In genomic region chr11:11171854-11172253, GRCh38 we compare ENCODE assay signal across 8 cellular contexts.
DNase-seq lines count a peak whose midpoint lies in the region; ATAC-seq and TF ChIP-seq lines count a peak whose summit lies in the region.

No MANE protein-coding gene starts in this region.

- H3K27me3 ChIP-seq in DND-41 (ENCODE audit: insufficient read depth, low read length, poor library complexity) (peaks cover 17% of the 10 kb centered on the region), BE2C (no peaks in the 10 kb centered on the region)

- H3K36me3 Mint-ChIP-seq in brain: no peaks in the 10 kb centered on the region
- H3K36me3 Mint-ChIP-seq in activated T-helper 1 cell treated with anti-CD3 and anti-CD28 coated beads, Interleukin-12 subunit alpha, Interleukin-12 subunit beta, Interleukin-2, Interleukin-4 antibody, amounts not matched to agents 30 ng/mL and 10 ng/mL and 1 ng/mL, durations not matched to agents 14 hours and 24 hours and 36 hours (ENCODE audit: low read depth): no peaks in the 10 kb centered on the region

- DNase-seq in DND-41: peak; percentile 71
- DNase-seq in activated T-helper 1 cell treated with anti-CD3 and anti-CD28 coated beads, Interleukin-12 subunit alpha, Interleukin-12 subunit beta, Interleukin-2, Interleukin-4 antibody, amounts not matched to agents 30 ng/mL and 10 ng/mL and 1 ng/mL, durations not matched to agents 14 hours and 24 hours and 36 hours (ENCODE audit: low spot score): no peak
- DNase-seq in NCI-H187 treated with DMSO at 0.1 percent for 48 hours (lab: John Stamatoyannopoulos, UW): no peak
- no peak for DNase-seq in BE2C
- DNase-seq in NCI-H1048 (lab: John Stamatoyannopoulos, UW): no peak

- ATAC-seq in DND-41 (ENCODE audit: insufficient read depth, low read depth) (peak; percentile 100), GM19372 (IDR thresholded peaks at IDR 0.05; ENCODE audit: low read depth, unreplicated experiment) (peak; percentile 98), HG03378 (IDR thresholded peaks at IDR 0.05; ENCODE audit: unreplicated experiment) (peak; percentile 93)

- H3K36me3 ChIP-seq in DND-41 (ENCODE audit: insufficient read depth, low read length) (no peaks in the 10 kb centered on the region), BE2C (no peaks in the 10 kb centered on the region)

- peaks cover 52% of the 10 kb centered on the region for H3K4me1 Mint-ChIP-seq in brain
- peaks cover 18% of the 10 kb centered on the region for H3K4me1 Mint-ChIP-seq in activated T-helper 1 cell treated with anti-CD3 and anti-CD28 coated beads, Interleukin-12 subunit alpha, Interleukin-12 subunit beta, Interleukin-2, Interleukin-4 antibody, amounts not matched to agents 30 ng/mL and 10 ng/mL and 1 ng/mL, durations not matched to agents 14 hours and 24 hours and 36 hours (ENCODE audit: low read depth)

- intact Hi-C loops in activated T-helper 1 cell treated with anti-CD3 and anti-CD28 coated beads, Interleukin-12 subunit alpha, Interleukin-12 subunit beta, Interleukin-2, Interleukin-4 antibody, amounts not matched to agents 30 ng/mL and 10 ng/mL and 1 ng/mL, durations not matched to agents 14 hours and 24 hours and 36 hours (cut with micrococcal nuclease): no loop called here

- TF ChIP-seq CTCF in DND-41 (IDR thresholded peaks at IDR 0.05; ENCODE audit: borderline replicate concordance, extremely low read depth, low read length, poor library complexity, severe bottlenecking) (no peak), brain (conservative IDR thresholded peaks at IDR 0.05) (no peak), BE2C (IDR thresholded peaks at IDR 0.05; ENCODE audit: low read depth, low read length) (no peak)

- H3K27me3 Mint-ChIP-seq in brain: peaks cover 13% of the 10 kb centered on the region
- H3K27me3 Mint-ChIP-seq in activated T-helper 1 cell treated with anti-CD3 and anti-CD28 coated beads, Interleukin-12 subunit alpha, Interleukin-12 subunit beta, Interleukin-2, Interleukin-4 antibody, amounts not matched to agents 30 ng/mL and 10 ng/mL and 1 ng/mL, durations not matched to agents 14 hours and 24 hours and 36 hours (ENCODE audit: insufficient read depth): peaks cover 14% of the 10 kb centered on the region

- no peaks in the 10 kb centered on the region for H3K4me1 ChIP-seq in DND-41 (ENCODE audit: insufficient read depth, low read length)
- H3K4me1 ChIP-seq in BE2C: no peaks in the 10 kb centered on the region

- H4K20me1 ChIP-seq in DND-41 (ENCODE audit: insufficient read depth, low read length): no peaks in the 10 kb centered on the region

- H2AFZ ChIP-seq in DND-41 (ENCODE audit: low read depth, low read length): no peak overlapping the region

- no peak overlapping the region for H3K4me2 ChIP-seq in DND-41 (ENCODE audit: insufficient read depth, low read length)

- H3K27ac ChIP-seq in DND-41 (ENCODE audit: low read length): no peak overlapping the region

- H3K9ac ChIP-seq in DND-41 (ENCODE audit: low read depth, low read length): no peak overlapping the region

- H3K4me3 ChIP-seq in DND-41 (ENCODE audit: low read depth in 1 of 2, low read length in 2 of 2) (no peak overlapping the region), BE2C (ENCODE audit: low read depth, low read length) (no peak overlapping the region)

- no peaks in the 10 kb centered on the region for H3K79me2 ChIP-seq in DND-41 (ENCODE audit: insufficient read depth, low read length)

- no peaks in the 10 kb centered on the region for H3K9me3 ChIP-seq in DND-41 (ENCODE audit: insufficient read depth, low read length, severe bottlenecking)
- H3K9me3 ChIP-seq in BE2C: no peaks in the 10 kb centered on the region

- H3K4me3 Mint-ChIP-seq in brain: no peak overlapping the region
- no peak overlapping the region for H3K4me3 Mint-ChIP-seq in activated T-helper 1 cell treated with anti-CD3 and anti-CD28 coated beads, Interleukin-12 subunit alpha, Interleukin-12 subunit beta, Interleukin-2, Interleukin-4 antibody, amounts not matched to agents 30 ng/mL and 10 ng/mL and 1 ng/mL, durations not matched to agents 14 hours and 24 hours and 36 hours

- H3K9me3 Mint-ChIP-seq in brain: peaks cover 0 to 20% (median 6%) of the 10 kb centered on the region in 5 experiments
- H3K9me3 Mint-ChIP-seq in activated T-helper 1 cell treated with anti-CD3 and anti-CD28 coated beads, Interleukin-12 subunit alpha, Interleukin-12 subunit beta, Interleukin-2, Interleukin-4 antibody, amounts not matched to agents 30 ng/mL and 10 ng/mL and 1 ng/mL, durations not matched to agents 14 hours and 24 hours and 36 hours: no peaks in the 10 kb centered on the region

- peak overlapping the region in 4 of 5 experiments; percentile 5 to 82 (median 45) for H3K27ac Mint-ChIP-seq in brain
- no peak overlapping the region for H3K27ac Mint-ChIP-seq in activated T-helper 1 cell treated with anti-CD3 and anti-CD28 coated beads, Interleukin-12 subunit alpha, Interleukin-12 subunit beta, Interleukin-2, Interleukin-4 antibody, amounts not matched to agents 30 ng/mL and 10 ng/mL and 1 ng/mL, durations not matched to agents 14 hours and 24 hours and 36 hours
